ENCODE assay signal across 18 cellular contexts in genomic region chr1:248438668-248439067, GRCh38. TPM values are rescaled to one million over a fixed set of nuclear protein-coding genes. Genes with fewer than 3 reads are reported as not detected.
DNase-seq lines count a peak whose midpoint lies in the region; ATAC-seq, FAIRE-seq and TF ChIP-seq lines count a peak whose summit lies in the region.
"Not testable (repeated sequence)": the region's sequence is repeated elsewhere in the genome, so short reads cannot be mapped to it uniquely, and the experiment has no call there.
"Had no signal": no experiment of that assay in that cellular context is flagged by ENCODE, and none has a peak within 500 bp of the region (broad histone marks: within the 10 kb centered on the region; RNA-seq: fewer than 3 reads in every experiment).

No MANE protein-coding gene starts in this region.

- not testable (repeated sequence) for H3K27me3 ChIP-seq in GM12878 (replicated peaks in 1 of 2; ENCODE audit: control insufficient read depth in 2 of 2, insufficient read depth in 2 of 2, low read length in 1 of 2)

- H3K79me2 ChIP-seq in GM12878 (ENCODE audit: control insufficient read depth, insufficient read depth, low read length), result not testable (repeated sequence)

- H3K9me3 ChIP-seq in GM12878 (replicated peaks; ENCODE audit: control insufficient read depth, insufficient read depth, low read length), result not testable (repeated sequence)

- BruUV-seq in GM12878 (replicated peaks; lab: Mats Ljungman, UMichigan), result not testable (repeated sequence)

- not testable (repeated sequence) for TF ChIP-seq CTCF in GM12878 (IDR thresholded peaks at IDR 0.05 in 2 of 3, conservative IDR thresholded peaks at IDR 0.05 in 1 of 3; ENCODE audit: control insufficient read depth in 2 of 3, extremely low read depth in 1 of 3, insufficient read depth in 1 of 3, low read depth in 3 of 3, low read length in 3 of 3)

- not testable (repeated sequence) for H3K4me3 ChIP-seq in GM12878

- RAD21 ChIA-PET in GM12878 (lab: Charles Lee; ENCODE audit: unreplicated experiment), result not testable (repeated sequence)

- H3K9ac ChIP-seq in GM12878 (ENCODE audit: control insufficient read depth, insufficient read depth, low read length), result not testable (repeated sequence)

- in situ Hi-C loops in GM12878 (cut with MboI), result loop anchor here (25.0 kb wide), 1 partner anchor 1076 kb away; no protein-coding TSS in a partner anchor

- 30% methylated on average over 1 of the region's 1 CpG for WGBS in GM12878 (ENCODE audit: insufficient coverage, insufficient replicate concordance, low lambda C conversion rate, missing lambda C conversion rate)

- POLR2A ChIA-PET in GM12878 (lab: Charles Lee), result not testable (repeated sequence)

- DNase-seq in GM12878 (ENCODE audit: low read depth, low spot score), result not testable (repeated sequence)

- H3K4me1 ChIP-seq in GM12878 (ENCODE audit: control insufficient read depth, insufficient read depth, low read length), result peaks cover 14% of the 10 kb centered on the region

- TF ChIP-seq EP300 in GM12878 (IDR thresholded peaks at IDR 0.05; ENCODE audit: borderline replicate concordance in 1 of 2, control insufficient read depth in 1 of 2, low read depth in 2 of 2, low read length in 2 of 2), result not testable (repeated sequence)

- TF ChIP-seq RAD21 in GM12878 (IDR thresholded peaks at IDR 0.05; ENCODE audit: insufficient read depth, low read depth, low read length), result not testable (repeated sequence)

- H2AFZ ChIP-seq in GM12878 (ENCODE audit: control insufficient read depth, low read depth, low read length), result not testable (repeated sequence)

- ATAC-seq in GM18502 (IDR thresholded peaks at IDR 0.05; ENCODE audit: poor library complexity, unreplicated experiment) (peak; percentile 51), GM18519 (IDR thresholded peaks at IDR 0.05; ENCODE audit: low FRiP score, unreplicated experiment) (peak; percentile 38), GM21360 (IDR thresholded peaks at IDR 0.05; ENCODE audit: unreplicated experiment) (peak; percentile 55), HG02610 (IDR thresholded peaks at IDR 0.05; ENCODE audit: unreplicated experiment) (peak; percentile 69), HG02852 (IDR thresholded peaks at IDR 0.05; ENCODE audit: unreplicated experiment) (peak; percentile 49), HG02885 (IDR thresholded peaks at IDR 0.05; ENCODE audit: poor library complexity, unreplicated experiment) (peak; percentile 51), HG03442 (IDR thresholded peaks at IDR 0.05; ENCODE audit: unreplicated experiment) (peak; percentile 49), GM12878 (peak; percentile 63)

- not testable (repeated sequence) for H4K20me1 ChIP-seq in GM12878 (ENCODE audit: control insufficient read depth, insufficient read depth)

- intact Hi-C loops in GM12878 (cut with micrococcal nuclease; ENCODE audit: unreplicated experiment), result not testable (repeated sequence)

- CTCF ChIA-PET in GM12878 (lab: Yijun Ruan, JAX), result interaction anchor here (1.1 kb wide), 1 partner anchor 34 kb away, joined by 4 read pairs; no protein-coding TSS in a partner anchor

- H3K27ac ChIP-seq in GM12878 (ENCODE audit: control insufficient read depth, insufficient read depth), result not testable (repeated sequence)

- not testable (repeated sequence) for FAIRE-seq in GM12878 (lab: Jason Lieb, UNC)

- SMC1A ChIA-PET in GM12878 (lab: Charles Lee; ENCODE audit: uncharacterized antibody, unreplicated experiment), result interaction anchor here (3.2 kb wide), 1 partner anchor 32 kb away, joined by 8 read pairs; no protein-coding TSS in a partner anchor

- not testable (repeated sequence) for H3K36me3 ChIP-seq in GM12878 (ENCODE audit: control insufficient read depth in 2 of 2, insufficient read depth in 2 of 2, low read length in 1 of 2)

- not testable (repeated sequence) for H3K4me2 ChIP-seq in GM12878 (ENCODE audit: control insufficient read depth, insufficient read depth)

- not testable (repeated sequence) for TF ChIP-seq POLR2A in GM12878 (IDR thresholded peaks at IDR 0.05; ENCODE audit: low read depth, low read length)

TF ChIP-seq in GM12878, 131 proteins besides CTCF, POLR2A, EP300 and RAD21:
- TF ChIP-seq TCF12 (IDR thresholded peaks at IDR 0.05; ENCODE audit: low read depth, low read length) (peak; percentile 41; the same call in 1 of the 2 replicates), NFIC (IDR thresholded peaks at IDR 0.05; ENCODE audit: low read depth, low read length) (0 out of 2 replicates have a peak, but pooled peaks have one; percentile 14), EED (IDR thresholded peaks at IDR 0.05; ENCODE audit: low read depth) (peak; percentile 19; the same call in 1 of the 2 replicates), MEF2A (IDR thresholded peaks at IDR 0.05; ENCODE audit: insufficient read depth, low read depth, low read length) (peak; percentile 19; the same call in 1 of the 2 replicates)

RNA-seq across cellular contexts. Expression of gene OR2T2, which starts 6.8 kb away (rescaled TPM):
- total RNA-seq in GM12878 (2013; cell fraction: nucleolus; rRNA removed), result 307 and 335 TPM in 2 replicates
- 6.3 and 8.8 TPM in 2 replicates for total RNA-seq in GM12878 (2014; rRNA removed)
- 6.7 and 7.0 TPM in 2 replicates for total RNA-seq in GM12878 (2014; rRNA removed; fragmentation: Illumina TruSeq; extraction: Trizol)
- 3.8 and 4.4 TPM in 2 replicates for total RNA-seq in GM12878 (2021)
- 0.46 TPM for polyA plus RNA-seq in GM12878 (2011; ENCODE audit: low read depth)
- 5.0 TPM in 2 replicates for polyA plus RNA-seq in GM12878 (2011; rRNA removed)
- polyA plus RNA-seq in GM12878 (2011; cell fraction: cytosol; rRNA removed), result 1.3 and 1.6 TPM in 2 replicates
- polyA plus RNA-seq in GM12878 (2011; cell fraction: nucleus; rRNA removed), result 63.2 and 67.8 TPM in 2 replicates
- polyA plus RNA-seq in GM12878 (2012), result 0.17 and 0.51 TPM in 2 replicates
- 0.57 and 0.60 TPM in 2 replicates for polyA plus RNA-seq in GM12878 (2014; fragmentation: Illumina TruSeq; extraction: Trizol)
- under 1 TPM; 0.07 to 0.18 TPM for polyA plus RNA-seq in GM12878 (2014; fragmentation: Nextera tagmentation; extraction: Ambion mirVana)
- 0.68 and 0.79 TPM in 2 replicates for polyA plus RNA-seq in GM12878 (2014; rRNA removed)
- polyA plus RNA-seq in GM12878 (2016; fragmentation: Nextera tagmentation; extraction: Ambion mirVana), result 1 to 10 TPM in 1 of 2 experiments, under 1 TPM in 1; 0.86 to 1.5 TPM
- 263 and 402 TPM in 2 replicates for polyA minus RNA-seq in GM12878 (2011; rRNA and poly(A)+ RNA removed)
- 5.7 and 10.1 TPM in 2 replicates for polyA minus RNA-seq in GM12878 (2011; cell fraction: cytosol; rRNA and poly(A)+ RNA removed)
- 469 and 721 TPM in 2 replicates for polyA minus RNA-seq in GM12878 (2011; cell fraction: nucleus; rRNA and poly(A)+ RNA removed)
- total RNA-seq: A172; A673; Calu3; CD4-positive, alpha-beta memory T cell; Daoy; G401; GM23248; H1; H7 had no signal
- polyA plus RNA-seq: BJ; CD4-positive, alpha-beta memory T cell; GM23248; H1 had no signal

RNA-seq across cellular contexts. Expression of gene OR2T3, which starts 34.5 kb away (rescaled TPM):
- 260 and 290 TPM in 2 replicates for total RNA-seq in GM12878 (2013; cell fraction: nucleolus; rRNA removed)
- total RNA-seq in GM12878 (2014; rRNA removed) (6.1 and 7.5 TPM in 2 replicates), GM12878 (2014; rRNA removed; fragmentation: Illumina TruSeq; extraction: Trizol) (8.5 and 10.1 TPM in 2 replicates), GM12878 (2021) (9.2 and 11.2 TPM in 2 replicates)
- polyA plus RNA-seq in GM12878 (2011; ENCODE audit: low read depth), result 6.3 TPM
- polyA plus RNA-seq in GM12878 (2011; rRNA removed) (11.0 and 23.3 TPM in 2 replicates), GM12878 (2014; fragmentation: Illumina TruSeq; extraction: Trizol) (6.4 and 8.3 TPM in 2 replicates), GM12878 (2014; fragmentation: Nextera tagmentation; extraction: Ambion mirVana) (1 to 10 TPM; 2.0 to 2.3 TPM), GM12878 (2014; rRNA removed) (5.4 and 9.2 TPM in 2 replicates), GM12878 (2016; fragmentation: Nextera tagmentation; extraction: Ambion mirVana) (1 to 10 TPM; 4.1 to 4.5 TPM)
- polyA plus RNA-seq in GM12878 (2011; cell fraction: cytosol; rRNA removed), result 39.1 and 40.5 TPM in 2 replicates
- polyA plus RNA-seq in GM12878 (2011; cell fraction: nucleus; rRNA removed), result 85.5 and 89.6 TPM in 2 replicates
- 1.6 and 5.9 TPM in 2 replicates for polyA plus RNA-seq in GM12878 (2012)
- polyA minus RNA-seq in GM12878 (2011; rRNA and poly(A)+ RNA removed), result 388 and 567 TPM in 2 replicates
- polyA minus RNA-seq in GM12878 (2011; cell fraction: cytosol; rRNA and poly(A)+ RNA removed), result 19.0 and 19.1 TPM in 2 replicates
- polyA minus RNA-seq in GM12878 (2011; cell fraction: nucleus; rRNA and poly(A)+ RNA removed), result 627 and 1,194 TPM in 2 replicates
- total RNA-seq: A172; A673; Calu3; CD4-positive, alpha-beta memory T cell; Daoy; G401; GM23248; H1; H7 had no signal
- polyA plus RNA-seq: BJ; CD4-positive, alpha-beta memory T cell; GM23248; H1 had no signal

RNA-seq across cellular contexts. Expression of gene OR2T1, which starts 35.8 kb away (rescaled TPM):
- not detected in 2 replicates for total RNA-seq in GM12878 (2013; cell fraction: nucleolus; rRNA removed)
- not detected in 2 replicates for total RNA-seq in GM12878 (2014; rRNA removed)
- not detected in 2 replicates for total RNA-seq in GM12878 (2014; rRNA removed; fragmentation: Illumina TruSeq; extraction: Trizol)
- total RNA-seq in GM12878 (2021), result not detected in 2 replicates
- polyA plus RNA-seq in GM12878 (2011; ENCODE audit: low read depth), result not detected
- 0.04 TPM in 1 of 2 replicates, not detected in the other for polyA plus RNA-seq in GM12878 (2011; rRNA removed)
- polyA plus RNA-seq in GM12878 (2011; cell fraction: cytosol; rRNA removed), result not detected in 2 replicates
- polyA plus RNA-seq in GM12878 (2011; cell fraction: nucleus; rRNA removed), result not detected in 2 replicates
- not detected in 2 replicates for polyA plus RNA-seq in GM12878 (2012)
- not detected in 2 replicates for polyA plus RNA-seq in GM12878 (2014; fragmentation: Illumina TruSeq; extraction: Trizol)
- under 1 TPM in 1 of 2 experiments, not detected in 1; 0.02 TPM for polyA plus RNA-seq in GM12878 (2014; fragmentation: Nextera tagmentation; extraction: Ambion mirVana)
- polyA plus RNA-seq in GM12878 (2014; rRNA removed), result not detected in 2 replicates
- not detected for polyA plus RNA-seq in GM12878 (2016; fragmentation: Nextera tagmentation; extraction: Ambion mirVana)
- polyA minus RNA-seq in GM12878 (2011; rRNA and poly(A)+ RNA removed), result 0.15 TPM in 1 of 2 replicates, not detected in the other
- not detected in 2 replicates for polyA minus RNA-seq in GM12878 (2011; cell fraction: cytosol; rRNA and poly(A)+ RNA removed)
- polyA minus RNA-seq in GM12878 (2011; cell fraction: nucleus; rRNA and poly(A)+ RNA removed), result 0.36 TPM in 1 of 2 replicates, not detected in the other
- total RNA-seq: A172; A673; Calu3; CD4-positive, alpha-beta memory T cell; Daoy; G401; GM23248; H1; H7 had no signal
- polyA plus RNA-seq: BJ; CD4-positive, alpha-beta memory T cell; GM23248; H1 had no signal

RNA-seq across cellular contexts. Expression of gene OR2T5, which starts 49.7 kb away (rescaled TPM):
- total RNA-seq in GM12878 (2013; cell fraction: nucleolus; rRNA removed), result 57.1 and 57.7 TPM in 2 replicates
- total RNA-seq in GM12878 (2014; rRNA removed), result 0.33 and 1.5 TPM in 2 replicates
- total RNA-seq in GM12878 (2014; rRNA removed; fragmentation: Illumina TruSeq; extraction: Trizol), result 1.2 and 1.4 TPM in 2 replicates
- 0.59 and 0.88 TPM in 2 replicates for total RNA-seq in GM12878 (2021)
- not detected for polyA plus RNA-seq in GM12878 (2011; ENCODE audit: low read depth)
- 0.81 and 1.4 TPM in 2 replicates for polyA plus RNA-seq in GM12878 (2011; rRNA removed)
- polyA plus RNA-seq in GM12878 (2011; cell fraction: cytosol; rRNA removed), result 0.36 and 0.45 TPM in 2 replicates
- 3.8 and 3.9 TPM in 2 replicates for polyA plus RNA-seq in GM12878 (2011; cell fraction: nucleus; rRNA removed)
- polyA plus RNA-seq in GM12878 (2012), result 0.12 and 0.17 TPM in 2 replicates
- 0.07 and 0.63 TPM in 2 replicates for polyA plus RNA-seq in GM12878 (2014; fragmentation: Illumina TruSeq; extraction: Trizol)
- under 1 TPM; 0.08 to 0.31 TPM for polyA plus RNA-seq in GM12878 (2014; fragmentation: Nextera tagmentation; extraction: Ambion mirVana)
- 0.88 TPM in 1 of 2 replicates, not detected in the other for polyA plus RNA-seq in GM12878 (2014; rRNA removed)
- polyA plus RNA-seq in GM12878 (2016; fragmentation: Nextera tagmentation; extraction: Ambion mirVana), result under 1 TPM in 1 of 2 experiments, not detected in 1; 0.16 TPM
- 19.0 and 26.9 TPM in 2 replicates for polyA minus RNA-seq in GM12878 (2011; rRNA and poly(A)+ RNA removed)
- 1.0 TPM in 1 of 2 replicates, not detected in the other for polyA minus RNA-seq in GM12878 (2011; cell fraction: cytosol; rRNA and poly(A)+ RNA removed)
- polyA minus RNA-seq in GM12878 (2011; cell fraction: nucleus; rRNA and poly(A)+ RNA removed), result 94.4 and 137 TPM in 2 replicates
- total RNA-seq: A172; A673; Calu3; CD4-positive, alpha-beta memory T cell; Daoy; G401; GM23248; H1; H7 had no signal
- polyA plus RNA-seq: BJ; CD4-positive, alpha-beta memory T cell; GM23248; H1 had no signal
